ENCODE assay signal across 8 cellular contexts in genomic region chr10:121596668-121597503, GRCh38. TPM values are rescaled to one million over a fixed set of nuclear protein-coding genes. Genes with fewer than 3 reads are reported as not detected.
DNase-seq lines count a peak whose midpoint lies in the region; ATAC-seq and TF ChIP-seq lines count a peak whose summit lies in the region.

No MANE protein-coding gene starts in this region.

- H3K27ac Mint-ChIP-seq in endothelial cell (ENCODE audit: unreplicated experiment): no peak overlapping the region

- H3K27ac ChIP-seq in aorta (ENCODE audit: low read depth in 1 of 2, low read length in 2 of 2): no peak overlapping the region

- H3K36me3 Mint-ChIP-seq in endothelial cell (ENCODE audit: low read depth, unreplicated experiment): peaks cover 3% of the 10 kb centered on the region

- H3K9me3 Mint-ChIP-seq in endothelial cell (ENCODE audit: unreplicated experiment): no peaks in the 10 kb centered on the region

- TF ChIP-seq CTCF in endothelial cell (IDR thresholded peaks at IDR 0.05; ENCODE audit: unreplicated experiment): no peak

- WGBS in aorta, 2 donors: 13 to 16% methylated on average over 51 to 54 of the region's 54 CpGs

- intact Hi-C loops in aorta (cut with DNase I): loop anchor here (5.0 to 10.0 kb wide), 3 partner anchors 135 to 502 kb away; no protein-coding TSS in a partner anchor

- peak; percentile 38 for DNase-seq in AG08395 (ENCODE audit: low spot score)
- peak; percentile 29 for DNase-seq in MG63
- DNase-seq in endothelial cell (ENCODE audit: low spot score): peak; percentile 51
- DNase-seq in mucosa of gallbladder (ENCODE audit: low spot score): peak; percentile 59
- DNase-seq in aorta: peak; percentile 58 to 87
- DNase-seq in cerebellar nuclear complex (lab: John Stamatoyannopoulos, UW): no peak
- DNase-seq in NCI-H2029 (lab: John Stamatoyannopoulos, UW): no peak

- no peaks in the 10 kb centered on the region for H3K9me3 ChIP-seq in MG63
- no peaks in the 10 kb centered on the region for H3K9me3 ChIP-seq in aorta (ENCODE audit: control insufficient read depth, low read length)

- peak overlapping the region; percentile 91 for H3K4me3 Mint-ChIP-seq in endothelial cell (ENCODE audit: unreplicated experiment)

- ATAC-seq in aorta (ENCODE audit: low FRiP score) (peak; percentile 77), HG03095 (IDR thresholded peaks at IDR 0.05; ENCODE audit: unreplicated experiment) (no peak)

- H3K4me3 ChIP-seq in MG63 (peak overlapping the region; percentile 52), aorta (ENCODE audit: low read length in 2 of 2) (peak overlapping the region; percentile 62 to 73)

- no peaks in the 10 kb centered on the region for H3K4me1 ChIP-seq in aorta (ENCODE audit: control insufficient read depth in 1 of 2, insufficient read depth in 2 of 2, low read length in 2 of 2)

- H3K27me3 ChIP-seq in MG63 (peaks cover 7% of the 10 kb centered on the region), aorta (ENCODE audit: control insufficient read depth in 1 of 2, insufficient read depth in 2 of 2, low read length in 1 of 2) (no peaks in the 10 kb centered on the region)

- peaks cover 23% of the 10 kb centered on the region for H3K4me1 Mint-ChIP-seq in endothelial cell (ENCODE audit: unreplicated experiment)

- peaks cover 2% of the 10 kb centered on the region for H3K27me3 Mint-ChIP-seq in endothelial cell (ENCODE audit: unreplicated experiment)

- no peaks in the 10 kb centered on the region for H3K36me3 ChIP-seq in MG63
- peaks cover 0 to 2% of the 10 kb centered on the region in 2 donors for H3K36me3 ChIP-seq in aorta (ENCODE audit: control insufficient read depth in 1 of 2, insufficient read depth in 2 of 2, low read length in 1 of 2)

RNA-seq across cellular contexts. Expression of gene FGFR2, which starts 1.4 kb away (rescaled TPM):
- 6.3 and 9.0 TPM in 2 replicates for total RNA-seq in MG63 (2014; rRNA removed; shearing (Covaris generic); ENCODE audit: low replicate concordance)
- total RNA-seq in endothelial cell (ENCODE audit: unreplicated experiment): 15.3 TPM
- total RNA-seq in mucosa of gallbladder: 135 TPM
- total RNA-seq in aorta: 10 to 100 TPM in 1 of 2 donors, 1 to 10 TPM in 1; 5.8 to 13.1 TPM
- polyA plus RNA-seq in aorta: 1 to 10 TPM in 1 of 2 donors, under 1 TPM in 1; 0.67 to 4.6 TPM

Comparison
In these comparisons a context has a peak if more than half of its experiments do, and no peak if none do; other contexts are left out.
1. DNase-seq: peak in AG08395 (single experiment), MG63 (single experiment), endothelial cell (single experiment), mucosa of gallbladder (single experiment) and aorta (2 of 2); none in cerebellar nuclear complex (0 of 2) and NCI-H2029 (single experiment).